ENCODE assay signal across 27 cellular contexts in the genomic region with DNA sequence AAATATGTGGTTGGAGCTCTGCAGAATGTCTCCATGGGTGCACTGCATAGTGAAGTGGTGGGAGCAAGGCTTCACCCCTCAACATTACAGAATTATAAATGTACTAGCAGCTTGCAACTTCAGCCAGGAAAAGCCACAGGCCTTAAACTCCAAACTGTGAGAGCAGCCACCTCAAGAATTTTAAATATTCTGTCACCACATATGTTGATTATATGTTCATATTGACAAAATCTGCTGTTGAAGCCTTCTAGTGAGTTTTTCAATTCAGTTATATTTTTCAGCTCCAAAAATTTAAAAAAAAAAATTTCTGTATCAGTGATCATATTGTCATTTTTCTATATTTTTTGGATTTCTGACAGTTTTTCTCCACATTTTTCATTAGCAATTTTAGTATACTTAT. TPM values are rescaled to one million over a fixed set of nuclear protein-coding genes. Genes with fewer than 3 reads are reported as not detected.
"Had no signal": no experiment of that assay in that cellular context is flagged by ENCODE, and none has a peak within 500 bp of the region (broad histone marks: within the 10 kb centered on the region; RNA-seq: fewer than 3 reads in every experiment).

No MANE protein-coding gene starts in this region.

- H3K4me1 ChIP-seq: adrenal gland, SJSA1 had no signal

- H3K27me3 Mint-ChIP-seq: activated B cell treated with CpG ODN at 0.5 μM for 24 hours; activated CD8-positive, alpha-beta memory T cell treated with anti-CD3 and anti-CD28 coated beads, Interleukin-2, amount 10 ng/mL, durations not matched to agents 7 days and 5 days; activated naive CD8-positive, alpha-beta T cell treated with anti-CD3 and anti-CD28 coated beads for 36 hours; activated T-cell treated with anti-CD3 and anti-CD28 coated beads, Interleukin-2, amount 50 U/mL, for 24 hours had no signal

- H3K4me3 ChIP-seq: adrenal gland, SJSA1 had no signal

- H3K27ac ChIP-seq: adrenal gland, SJSA1 had no signal

- H3K4me3 Mint-ChIP-seq: activated B cell treated with CpG ODN at 0.5 μM for 24 hours; activated CD4-positive, alpha-beta T cell treated with anti-CD3 and anti-CD28 coated beads, Interleukin-2, amount 10 ng/mL, durations not matched to agents 24 days and 14 days; activated CD8-positive, alpha-beta memory T cell treated with anti-CD3 and anti-CD28 coated beads, Interleukin-2, amount 10 ng/mL, durations not matched to agents 7 days and 5 days; activated naive CD8-positive, alpha-beta T cell treated with anti-CD3 and anti-CD28 coated beads for 36 hours; activated T-cell treated with anti-CD3 and anti-CD28 coated beads, Interleukin-2, amount 50 U/mL, for 24 hours had no signal

- ATAC-seq: activated CD8-positive, alpha-beta memory T cell treated with anti-CD3 and anti-CD28 coated beads, Interleukin-2, amount 10 ng/mL, durations not matched to agents 7 days and 5 days; SK-N-SH treated with all-trans-retinoic acid at 6 μM for 48 hours had no signal

- H3K27ac Mint-ChIP-seq: activated B cell treated with CpG ODN at 0.5 μM for 24 hours; activated CD4-positive, alpha-beta T cell treated with anti-CD3 and anti-CD28 coated beads, Interleukin-2, amount 10 ng/mL, durations not matched to agents 24 days and 14 days; activated CD8-positive, alpha-beta memory T cell treated with anti-CD3 and anti-CD28 coated beads, Interleukin-2, amount 10 ng/mL, durations not matched to agents 7 days and 5 days; activated naive CD8-positive, alpha-beta T cell treated with anti-CD3 and anti-CD28 coated beads for 36 hours; activated T-cell treated with anti-CD3 and anti-CD28 coated beads, Interleukin-2, amount 50 U/mL, for 24 hours had no signal

- H3K27me3 ChIP-seq: adrenal gland, SJSA1 had no signal

- H3K36me3 Mint-ChIP-seq: activated CD8-positive, alpha-beta memory T cell treated with anti-CD3 and anti-CD28 coated beads, Interleukin-2, amount 10 ng/mL, durations not matched to agents 7 days and 5 days had no signal

- DNase-seq: activated B cell treated with CpG ODN at 0.5 μM for 24 hours; activated CD4-positive, alpha-beta T cell treated with anti-CD3 and anti-CD28 coated beads for 1 hour; activated CD4-positive, alpha-beta T cell treated with anti-CD3 and anti-CD28 coated beads, Interleukin-2, amount 10 ng/mL, durations not matched to agents 24 days and 14 days; activated CD4-positive, alpha-beta T cell treated with anti-CD3 and anti-CD28 coated beads, Interleukin-2, amount 50 U/mL, for 48 hours; activated CD8-positive, alpha-beta memory T cell treated with anti-CD3 and anti-CD28 coated beads, Interleukin-2, amount 10 ng/mL, durations not matched to agents 7 days and 5 days; activated effector memory CD4-positive, alpha-beta T cell treated with anti-CD3 and anti-CD28 coated beads, Interleukin-2, amount 50 U/mL, for 16 hours; activated naive CD4-positive, alpha-beta T cell treated with Interleukin-2 at 50 U/mL for 16 hours; activated naive CD8-positive, alpha-beta T cell treated with anti-CD3 and anti-CD28 coated beads for 36 hours; activated T-cell treated with anti-CD3 and anti-CD28 coated beads, Interleukin-2, amount 50 U/mL, for 24 hours; adrenal gland; anterior cingulate cortex; central memory CD4-positive, alpha-beta T cell; MM.1S; NCI-H1105; NCI-H1436; NCI-H1694 treated with DMSO at 0.1 percent for 48 hours; NCI-H2029 treated with DMSO at 0.1 percent for 48 hours; NCI-H345; NCI-H510A; NCI-H526 treated with DMSO at 0.1 percent for 48 hours; SHP77; SW 1271 had no signal

- H3K9me3 ChIP-seq: SJSA1 had no signal

- H3K36me3 ChIP-seq: adrenal gland, SJSA1 had no signal

- H3K4me1 Mint-ChIP-seq: activated B cell treated with CpG ODN at 0.5 μM for 24 hours; activated CD4-positive, alpha-beta T cell treated with anti-CD3 and anti-CD28 coated beads, Interleukin-2, amount 10 ng/mL, durations not matched to agents 24 days and 14 days; activated CD8-positive, alpha-beta memory T cell treated with anti-CD3 and anti-CD28 coated beads, Interleukin-2, amount 10 ng/mL, durations not matched to agents 7 days and 5 days; activated naive CD8-positive, alpha-beta T cell treated with anti-CD3 and anti-CD28 coated beads for 36 hours had no signal

- FAIRE-seq: bronchial epithelial cell, RCC 7860 had no signal

RNA-seq across cellular contexts. Expression of gene AKR1C2, which starts 30.9 kb away (rescaled TPM):
- total RNA-seq: activated B cell treated with CpG ODN at 0.5 μM for 24 hours; activated CD4-positive, alpha-beta T cell treated with anti-CD3 and anti-CD28 coated beads, Interleukin-2, amount 10 ng/mL, durations not matched to agents 24 days and 14 days; activated CD8-positive, alpha-beta memory T cell treated with anti-CD3 and anti-CD28 coated beads, Interleukin-2, amount 10 ng/mL, durations not matched to agents 7 days and 5 days; activated naive CD8-positive, alpha-beta T cell treated with anti-CD3 and anti-CD28 coated beads for 36 hours; T-helper 1 cell treated with Interleukin-12 subunit alpha and Interleukin-12 subunit beta and Interleukin-4 antibody, amounts not matched to agents 30 ng/mL and 1 ng/mL, for 36 hours had no signal

RNA-seq across cellular contexts. Expression of gene AKR1C3, which starts 59.6 kb away (rescaled TPM):
- total RNA-seq: activated B cell treated with CpG ODN at 0.5 μM for 24 hours; activated CD4-positive, alpha-beta T cell treated with anti-CD3 and anti-CD28 coated beads, Interleukin-2, amount 10 ng/mL, durations not matched to agents 24 days and 14 days had no signal
